Comparison of ENCODE assay signal across 23 cellular contexts in genomic region chr2:126177479-126177878, GRCh38.
"Had no signal": no experiment of that assay in that cellular context is flagged by ENCODE, and none has a peak within 500 bp of the region (broad histone marks: within the 10 kb centered on the region; RNA-seq: fewer than 3 reads in every experiment).

No MANE protein-coding gene starts in this region.

- H3K27me3 ChIP-seq: colonic mucosa, dorsolateral prefrontal cortex, esophagus muscularis mucosa, esophagus squamous epithelium, foreskin keratinocyte, gastrocnemius medialis, gastroesophageal sphincter, heart left ventricle, heart right ventricle had no signal

- H3K4me3 ChIP-seq: colonic mucosa, coronary artery, dorsolateral prefrontal cortex, esophagus muscularis mucosa, esophagus squamous epithelium, gastrocnemius medialis, gastroesophageal sphincter, heart left ventricle, heart right ventricle had no signal

- H3K27ac Mint-ChIP-seq: dendritic cell treated with granulocyte-macrophage colony-stimulating factor and Interleukin-4, amounts not matched to agents 40 ng/mL and 50 ng/mL, for 4 days; effector memory CD8-positive, alpha-beta T cell had no signal

- H3K9me3 Mint-ChIP-seq: dendritic cell treated with granulocyte-macrophage colony-stimulating factor and Interleukin-4, amounts not matched to agents 40 ng/mL and 50 ng/mL, for 4 days; effector memory CD8-positive, alpha-beta T cell had no signal

- H3K4me1 ChIP-seq: colonic mucosa, esophagus muscularis mucosa, esophagus squamous epithelium, foreskin keratinocyte, gastrocnemius medialis, gastroesophageal sphincter, heart left ventricle, heart right ventricle had no signal

- DNase-seq: colonic mucosa; cortex of kidney; dermis blood vessel endothelial cell; dorsolateral prefrontal cortex; effector CD4-positive, alpha-beta T cell; effector CD8-positive, alpha-beta T cell; effector memory CD4-positive, alpha-beta T cell; effector memory CD8-positive, alpha-beta T cell; erythroblast; esophagus squamous epithelium; foreskin fibroblast; foreskin keratinocyte; foreskin melanocyte; gastrocnemius medialis; glutamatergic neuron; head of caudate nucleus; heart left ventricle; heart right ventricle had no signal

- H3K27me3 Mint-ChIP-seq: dendritic cell treated with granulocyte-macrophage colony-stimulating factor and Interleukin-4, amounts not matched to agents 40 ng/mL and 50 ng/mL, for 4 days; effector memory CD8-positive, alpha-beta T cell had no signal

- H3K36me3 ChIP-seq: colonic mucosa, esophagus muscularis mucosa, esophagus squamous epithelium, gastrocnemius medialis, gastroesophageal sphincter, heart left ventricle, heart right ventricle had no signal

- H3K27ac ChIP-seq: colonic mucosa, coronary artery, dorsolateral prefrontal cortex, epithelial cell of prostate, esophagus muscularis mucosa, esophagus squamous epithelium, foreskin keratinocyte, gastrocnemius medialis, gastroesophageal sphincter, heart left ventricle, heart right ventricle had no signal

- H3K4me3 Mint-ChIP-seq: dendritic cell treated with granulocyte-macrophage colony-stimulating factor and Interleukin-4, amounts not matched to agents 40 ng/mL and 50 ng/mL, for 4 days; effector memory CD8-positive, alpha-beta T cell had no signal

- H3K9me3 ChIP-seq: colonic mucosa, esophagus muscularis mucosa, esophagus squamous epithelium, gastrocnemius medialis, gastroesophageal sphincter, heart left ventricle, heart right ventricle had no signal
